In genomic region chr3:190302209-190302885, GRCh38 we compare ENCODE assay signal across 21 cellular contexts. TPM values are rescaled to one million over a fixed set of nuclear protein-coding genes. Genes with fewer than 3 reads are reported as not detected.
DNase-seq lines count a peak whose midpoint lies in the region; ATAC-seq and TF ChIP-seq lines count a peak whose summit lies in the region.
"Had no signal": no experiment of that assay in that cellular context is flagged by ENCODE, and none has a peak within 500 bp of the region (broad histone marks: within the 10 kb centered on the region; RNA-seq: fewer than 3 reads in every experiment).

No MANE protein-coding gene starts in this region.

- no peak overlapping the region for H3K4me2 ChIP-seq in mammary epithelial cell (ENCODE audit: insufficient read depth, low read depth, low read length)

- H3K9me3 ChIP-seq in mammary epithelial cell (replicated peaks; ENCODE audit: insufficient read depth, low read length) = no peaks in the 10 kb centered on the region

- peak overlapping the region; percentile 17 for H3K4me3 Mint-ChIP-seq in activated T-cell treated with anti-CD3 and anti-CD28 coated beads, Interleukin-2, amount 50 U/mL, for 4 hours
- peak overlapping the region in 6 of 10 donors; percentile 5 to 53 (median 42) for H3K4me3 Mint-ChIP-seq in naive thymus-derived CD8-positive, alpha-beta T cell
- H3K4me3 Mint-ChIP-seq: activated T-cell treated with anti-CD3 and anti-CD28 coated beads, Interleukin-2, amount 50 U/mL, for 24 hours had no signal

- DNase-seq in activated T-cell treated with anti-CD3 and anti-CD28 coated beads, Interleukin-2, amount 50 U/mL, for 4 hours = no peak
- DNase-seq in activated T-cell treated with anti-CD3 and anti-CD28 coated beads, Interleukin-2, amount 50 U/mL, for 48 hours = no peak
- DNase-seq in mammary epithelial cell (peak; percentile 55), NCI-H187 (lab: John Stamatoyannopoulos, UW) (no peak)
- DNase-seq in naive thymus-derived CD8-positive, alpha-beta T cell = no peak
- DNase-seq: ACHN; activated naive CD8-positive, alpha-beta T cell treated with anti-CD3 and anti-CD28 coated beads, Interleukin-2, amount 10 ng/mL, durations not matched to agents 7 days and 5 days; activated T-cell treated with anti-CD3 and anti-CD28 coated beads, Interleukin-2, amount 50 U/mL, for 24 hours; DMS79; NCI-H1048; NCI-H2029 treated with DMSO at 0.1 percent for 48 hours; occipital lobe; retina; SHP77; T-helper 1 cell had no signal

- no peaks in the 10 kb centered on the region for H3K36me3 ChIP-seq in mammary epithelial cell (ENCODE audit: insufficient read depth, low read length)
- H3K36me3 ChIP-seq: cardiac muscle cell had no signal

- in situ Hi-C loops in mammary epithelial cell (cut with MboI; ENCODE audit: low sequenced_read_pairs in 2 of 2) = no loop called here

- BruUV-seq in mammary epithelial cell (replicated peaks; lab: Mats Ljungman, UMichigan) = no TSS peak

- no peak overlapping the region for H3K27ac ChIP-seq in mammary epithelial cell (ENCODE audit: insufficient read depth, low read depth, low read length)
- H3K27ac ChIP-seq: cardiac muscle cell had no signal

- no peaks in the 10 kb centered on the region for H3K27me3 Mint-ChIP-seq in activated T-cell treated with anti-CD3 and anti-CD28 coated beads, Interleukin-2, amount 50 U/mL, for 4 hours (ENCODE audit: low read depth)
- H3K27me3 Mint-ChIP-seq in naive thymus-derived CD8-positive, alpha-beta T cell = peaks cover 12 to 37% (median 20%) of the 10 kb centered on the region in 5 donors
- H3K27me3 Mint-ChIP-seq: activated naive CD8-positive, alpha-beta T cell treated with anti-CD3 and anti-CD28 coated beads, Interleukin-2, amount 10 ng/mL, durations not matched to agents 7 days and 5 days; activated T-cell treated with anti-CD3 and anti-CD28 coated beads, Interleukin-2, amount 50 U/mL, for 24 hours had no signal

- H3K79me2 ChIP-seq in mammary epithelial cell (ENCODE audit: insufficient read depth, low read length) = no peaks in the 10 kb centered on the region

- no peak for ATAC-seq in activated T-cell treated with anti-CD3 and anti-CD28 coated beads, Interleukin-2, amount 50 U/mL, for 4 hours
- no peak for ATAC-seq in naive thymus-derived CD8-positive, alpha-beta T cell
- ATAC-seq in HG03097 (IDR thresholded peaks at IDR 0.05; ENCODE audit: low FRiP score, unreplicated experiment) = no peak
- no peak for ATAC-seq in HG03175 (IDR thresholded peaks at IDR 0.05; ENCODE audit: unreplicated experiment)
- ATAC-seq: esophagus mucosa had no signal

- no peaks in the 10 kb centered on the region for H3K27me3 ChIP-seq in mammary epithelial cell (ENCODE audit: insufficient read depth, low read length)
- H3K27me3 ChIP-seq: cardiac muscle cell had no signal

- no peaks in the 10 kb centered on the region for H4K20me1 ChIP-seq in mammary epithelial cell (ENCODE audit: insufficient read depth, low read length)

- intact Hi-C loops in mammary epithelial cell (cut with micrococcal nuclease) = loop anchor here (5.0 kb wide), 1 partner anchor 35 kb away; no protein-coding TSS in a partner anchor

- dilution Hi-C loops in mammary epithelial cell (cut with HindIII; ENCODE audit: low sequenced_read_pairs) = no loop called here

- 96% methylated on average over 3 of the region's 3 CpGs for WGBS in mammary epithelial cell (ENCODE audit: low coverage, missing lambda C conversion rate)

- CTCF ChIA-PET in mammary epithelial cell (lab: Charles Lee; ENCODE audit: low non-redundant PET) = interaction anchor here (0.6 kb wide), 1 partner anchor 78 kb away, joined by 6 read pairs; no protein-coding TSS in a partner anchor

- TF ChIP-seq CTCF in mammary epithelial cell (conservative IDR thresholded peaks at IDR 0.05 in 1 of 2, IDR thresholded peaks at IDR 0.05 in 1 of 2; ENCODE audit: extremely low read depth in 1 of 2, insufficient read depth in 1 of 2, low read depth in 1 of 2, low read length in 2 of 2) = no peak

- H2AFZ ChIP-seq in mammary epithelial cell (ENCODE audit: low read depth, low read length) = no peak overlapping the region

- peak overlapping the region in 2 of 10 donors; percentile 42 to 54 for H3K27ac Mint-ChIP-seq in naive thymus-derived CD8-positive, alpha-beta T cell
- H3K27ac Mint-ChIP-seq: activated naive CD8-positive, alpha-beta T cell treated with anti-CD3 and anti-CD28 coated beads, Interleukin-2, amount 10 ng/mL, durations not matched to agents 7 days and 5 days; activated T-cell treated with anti-CD3 and anti-CD28 coated beads, Interleukin-2, amount 50 U/mL, for 24 hours had no signal

- H3K9ac ChIP-seq in mammary epithelial cell (ENCODE audit: insufficient read depth, low read length) = no peak overlapping the region

- peaks cover 37% of the 10 kb centered on the region for H3K4me1 ChIP-seq in mammary epithelial cell (ENCODE audit: insufficient read depth, low read length)

- no peaks in the 10 kb centered on the region for H3K9me3 Mint-ChIP-seq in activated T-cell treated with anti-CD3 and anti-CD28 coated beads, Interleukin-2, amount 50 U/mL, for 4 hours
- H3K9me3 Mint-ChIP-seq in naive thymus-derived CD8-positive, alpha-beta T cell = peaks cover 0 to 2% (median 0%) of the 10 kb centered on the region in 9 donors
- H3K9me3 Mint-ChIP-seq: activated naive CD8-positive, alpha-beta T cell treated with anti-CD3 and anti-CD28 coated beads, Interleukin-2, amount 10 ng/mL, durations not matched to agents 7 days and 5 days; activated T-cell treated with anti-CD3 and anti-CD28 coated beads, Interleukin-2, amount 50 U/mL, for 24 hours had no signal

- POLR2A ChIA-PET in naive thymus-derived CD8-positive, alpha-beta T cell (lab: Charles Lee) = no interaction called here

- peaks cover 28% of the 10 kb centered on the region for H3K4me1 Mint-ChIP-seq in activated T-cell treated with anti-CD3 and anti-CD28 coated beads, Interleukin-2, amount 50 U/mL, for 4 hours (ENCODE audit: low read depth)
- H3K4me1 Mint-ChIP-seq in naive thymus-derived CD8-positive, alpha-beta T cell = peaks cover 19 to 27% (median 22%) of the 10 kb centered on the region in 4 donors

- H3K36me3 Mint-ChIP-seq in activated T-cell treated with anti-CD3 and anti-CD28 coated beads, Interleukin-2, amount 50 U/mL, for 4 hours (ENCODE audit: insufficient read depth) = no peaks in the 10 kb centered on the region
- no peaks in the 10 kb centered on the region for H3K36me3 Mint-ChIP-seq in naive thymus-derived CD8-positive, alpha-beta T cell
- H3K36me3 Mint-ChIP-seq: activated naive CD8-positive, alpha-beta T cell treated with anti-CD3 and anti-CD28 coated beads, Interleukin-2, amount 10 ng/mL, durations not matched to agents 7 days and 5 days; CD4-positive, CD25-positive, alpha-beta regulatory T cell had no signal

- no peak overlapping the region for H3K4me3 ChIP-seq in mammary epithelial cell (replicated peaks in 1 of 3; ENCODE audit: insufficient read depth in 1 of 3, low read depth in 2 of 3, low read length in 3 of 3)
- H3K4me3 ChIP-seq: cardiac muscle cell had no signal

- no peak for TF ChIP-seq RAD21 in Ishikawa (IDR thresholded peaks at IDR 0.05; ENCODE audit: low read depth)

- no peak for TF ChIP-seq EP300 in Ishikawa (IDR thresholded peaks at IDR 0.05; ENCODE audit: borderline replicate concordance)

TF ChIP-seq in Ishikawa, 13 proteins besides CTCF, POLR2A, EP300 and RAD21:
- TF ChIP-seq CEBPB (IDR thresholded peaks at IDR 0.05) (peak; percentile 74), CREB1 (IDR thresholded peaks at IDR 0.05; ENCODE audit: low read depth) (no peak)

RNA-seq across cellular contexts. Expression of gene CLDN1, which starts 19.9 kb away (rescaled TPM):
- total RNA-seq in activated T-cell treated with anti-CD3 and anti-CD28 coated beads, Interleukin-2, amount 50 U/mL, for 4 hours = 1 to 10 TPM in 1 of 3 donors, under 1 TPM in 2; 0.43 to 2.1 (median 0.66) TPM
- 10 to 100 TPM; 12.3 to 78.7 TPM for total RNA-seq in mammary epithelial cell
- 8.6 TPM for polyA plus RNA-seq in mammary epithelial cell
- polyA minus RNA-seq in mammary epithelial cell = 33.0 TPM
- not detected for total RNA-seq in naive thymus-derived CD8-positive, alpha-beta T cell
- not detected for polyA plus RNA-seq in naive thymus-derived CD8-positive, alpha-beta T cell
- total RNA-seq: activated naive CD8-positive, alpha-beta T cell treated with anti-CD3 and anti-CD28 coated beads, Interleukin-2, amount 10 ng/mL, durations not matched to agents 7 days and 5 days had no signal

Comparison
In these comparisons a context has a peak if more than half of its experiments do, and no peak if none do; other contexts are left out.
1. RNA of gene CLDN1, which starts 19.9 kb away (total RNA-seq): 12.3 to 78.7 TPM in mammary epithelial cell; 0.43 to 2.1 TPM in activated T-cell treated with anti-CD3 and anti-CD28 coated beads, Interleukin-2, amount 50 U/mL, for 4 hours and not detected in naive thymus-derived CD8-positive, alpha-beta T cell; every median in the first group is over 4 times any median in the second.